In genomic region chr15:41896566-41896965, GRCh38 we compare ENCODE assay signal across 17 cellular contexts. TPM values are rescaled to one million over a fixed set of nuclear protein-coding genes. Genes with fewer than 3 reads are reported as not detected.
A peak's percentile ranks its signal among the peaks of the same experiment; 100 is the strongest.
DNase-seq lines count a peak whose midpoint lies in the region; ATAC-seq and TF ChIP-seq lines count a peak whose summit lies in the region.
"Had no signal": no experiment of that assay in that cellular context is flagged by ENCODE, and none has a peak within 500 bp of the region (broad histone marks: within the 10 kb centered on the region; RNA-seq: fewer than 3 reads in every experiment).

No MANE protein-coding gene starts in this region.

- H3K4me1 ChIP-seq in effector memory CD4-positive, alpha-beta T cell (ENCODE audit: control insufficient read depth, insufficient read depth, low read length, poor library complexity, severe bottlenecking) = peaks cover 35% of the 10 kb centered on the region

- H3K27me3 Mint-ChIP-seq in stimulated activated naive B cell treated with anti-CD40 and anti-IgM and Interleukin-4, amounts not matched to agents 10 μg/mL and 1 μg/mL and 100 μg/mL, for 72 hours = no peaks in the 10 kb centered on the region
- H3K27me3 Mint-ChIP-seq: progenitor cell of endocrine pancreas had no signal

- no peak overlapping the region for H3K4me3 ChIP-seq in effector memory CD4-positive, alpha-beta T cell (ENCODE audit: insufficient read depth, low read depth, low read length, poor library complexity, severe bottlenecking)
- H3K4me3 ChIP-seq: dorsolateral prefrontal cortex, heart right ventricle, neural progenitor cell, uterus had no signal

- H3K9me3 ChIP-seq in effector memory CD4-positive, alpha-beta T cell (ENCODE audit: control insufficient read depth, low read length) = no peaks in the 10 kb centered on the region
- H3K9me3 ChIP-seq: heart right ventricle, uterus had no signal

- H3K9me3 Mint-ChIP-seq in activated naive CD4-positive, alpha-beta T cell treated with anti-CD3 and anti-CD28 coated beads, Interleukin-2, amount 50 U/mL, for 72 hours = no peaks in the 10 kb centered on the region
- no peaks in the 10 kb centered on the region for H3K9me3 Mint-ChIP-seq in stimulated activated naive B cell treated with anti-CD40 and anti-IgM and Interleukin-4, amounts not matched to agents 10 μg/mL and 1 μg/mL and 100 μg/mL, for 72 hours
- H3K9me3 Mint-ChIP-seq: neural progenitor cell had no signal

- ATAC-seq in activated naive CD4-positive, alpha-beta T cell treated with anti-CD3 and anti-CD28 coated beads, Interleukin-2, amount 50 U/mL, for 72 hours = no peak
- no peak for ATAC-seq in stimulated activated naive B cell treated with anti-CD40 and anti-IgM and Interleukin-4, amounts not matched to agents 10 μg/mL and 1 μg/mL and 100 μg/mL, for 72 hours (replicated peaks)
- no peak for ATAC-seq in HG03521 (IDR thresholded peaks at IDR 0.05; ENCODE audit: unreplicated experiment)
- ATAC-seq: heart right ventricle, left lobe of liver had no signal

- peaks cover 0 to 10% of the 10 kb centered on the region in 2 donors for H3K36me3 Mint-ChIP-seq in activated naive CD4-positive, alpha-beta T cell treated with anti-CD3 and anti-CD28 coated beads, Interleukin-2, amount 50 U/mL, for 72 hours
- peaks cover 38 to 53% of the 10 kb centered on the region in 2 donors for H3K36me3 Mint-ChIP-seq in stimulated activated naive B cell treated with anti-CD40 and anti-IgM and Interleukin-4, amounts not matched to agents 10 μg/mL and 1 μg/mL and 100 μg/mL, for 72 hours
- H3K36me3 Mint-ChIP-seq: neural progenitor cell had no signal

- no peak for DNase-seq in activated naive CD4-positive, alpha-beta T cell treated with anti-CD3 and anti-CD28 coated beads, Interleukin-2, amount 50 U/mL, for 72 hours (ENCODE audit: low spot score in 2 of 2)
- DNase-seq in activated naive CD4-positive, alpha-beta T cell treated with anti-CD3 and anti-CD28 coated beads, Interleukin-2, amount 50 U/mL, for 16 hours = no peak
- DNase-seq in GM10266 (ENCODE audit: extremely low spot score) = peak; percentile 13
- DNase-seq in effector memory CD4-positive, alpha-beta T cell = no peak
- no peak for DNase-seq in stimulated activated naive B cell treated with anti-CD40 and anti-IgM and Interleukin-4, amounts not matched to agents 10 μg/mL and 1 μg/mL and 100 μg/mL, for 72 hours
- no peak for DNase-seq in NCI-H2196 (lab: John Stamatoyannopoulos, UW; ENCODE audit: unreplicated experiment)
- DNase-seq: activated CD4-positive, alpha-beta T cell treated with anti-CD3 and anti-CD28 coated beads for 48 hours; anterior cingulate cortex; dorsolateral prefrontal cortex; heart right ventricle; NCI-H187; uterus had no signal

- H3K27ac Mint-ChIP-seq in activated naive CD4-positive, alpha-beta T cell treated with anti-CD3 and anti-CD28 coated beads, Interleukin-2, amount 50 U/mL, for 72 hours = peak overlapping the region; percentile 53 to 77
- H3K27ac Mint-ChIP-seq in stimulated activated naive B cell treated with anti-CD40 and anti-IgM and Interleukin-4, amounts not matched to agents 10 μg/mL and 1 μg/mL and 100 μg/mL, for 72 hours = peak overlapping the region; percentile 81
- H3K27ac Mint-ChIP-seq: neural progenitor cell, progenitor cell of endocrine pancreas had no signal

- peak overlapping the region; percentile 89 for H3K27ac ChIP-seq in effector memory CD4-positive, alpha-beta T cell (ENCODE audit: insufficient read depth, low read length, poor library complexity, severe bottlenecking)
- H3K27ac ChIP-seq: epithelial cell of prostate, neural progenitor cell, uterus had no signal

- H3K4me1 Mint-ChIP-seq in stimulated activated naive B cell treated with anti-CD40 and anti-IgM and Interleukin-4, amounts not matched to agents 10 μg/mL and 1 μg/mL and 100 μg/mL, for 72 hours = peaks cover 32 to 44% of the 10 kb centered on the region in 2 donors

- TF ChIP-seq CTCF in GM10266 (IDR thresholded peaks at IDR 0.05; ENCODE audit: control insufficient read depth, insufficient read depth, low read depth, missing control alignments) = no peak

- H3K27me3 ChIP-seq in effector memory CD4-positive, alpha-beta T cell (replicated peaks; ENCODE audit: control insufficient read depth, insufficient read depth, low read length, poor library complexity, severe bottlenecking) = no peaks in the 10 kb centered on the region
- H3K27me3 ChIP-seq: dorsolateral prefrontal cortex, heart right ventricle, neural progenitor cell, uterus had no signal

- H3K4me3 Mint-ChIP-seq in stimulated activated naive B cell treated with anti-CD40 and anti-IgM and Interleukin-4, amounts not matched to agents 10 μg/mL and 1 μg/mL and 100 μg/mL, for 72 hours = no peak overlapping the region
- H3K4me3 Mint-ChIP-seq: neural progenitor cell had no signal

- peaks cover 14% of the 10 kb centered on the region for H3K36me3 ChIP-seq in effector memory CD4-positive, alpha-beta T cell (ENCODE audit: control insufficient read depth, insufficient read depth, low read length)
- H3K36me3 ChIP-seq: neural progenitor cell, uterus had no signal

RNA-seq across cellular contexts. Expression of gene SPTBN5, which starts 2.7 kb away (rescaled TPM):
- total RNA-seq in activated naive CD4-positive, alpha-beta T cell treated with anti-CD3 and anti-CD28 coated beads, Interleukin-2, amount 50 U/mL, for 72 hours = 1 to 10 TPM in 1 of 2 donors, under 1 TPM in 1; 0.55 to 1.4 TPM

RNA-seq across cellular contexts. Expression of gene PLA2G4B, which starts 57.9 kb away (rescaled TPM):
- total RNA-seq in activated naive CD4-positive, alpha-beta T cell treated with anti-CD3 and anti-CD28 coated beads, Interleukin-2, amount 50 U/mL, for 72 hours = 1 to 10 TPM; 8.3 to 9.4 TPM
